7 cellular contexts compared by ENCODE assay signal in genomic region chr6:119856136-119856535, GRCh38.
DNase-seq lines count a peak whose midpoint lies in the region; ATAC-seq and TF ChIP-seq lines count a peak whose summit lies in the region.

No MANE protein-coding gene starts in this region.

- peak; percentile 80 for ATAC-seq in GM19372 (IDR thresholded peaks at IDR 0.05; ENCODE audit: low read depth, unreplicated experiment)
- peak; percentile 52 for ATAC-seq in HG03108 (IDR thresholded peaks at IDR 0.05; ENCODE audit: unreplicated experiment)
- no peak for ATAC-seq in left lung

- no peaks in the 10 kb centered on the region for H3K9me3 ChIP-seq in left lung

- no peak for TF ChIP-seq CTCF in left lung (IDR thresholded peaks at IDR 0.05)

- H3K27ac ChIP-seq in left lung: no peak overlapping the region

- H3K36me3 ChIP-seq in left lung: no peaks in the 10 kb centered on the region

- no peaks in the 10 kb centered on the region for H3K27me3 ChIP-seq in left lung

- H3K4me3 ChIP-seq in left lung: no peak overlapping the region

- DNase-seq in activated CD8-positive, alpha-beta memory T cell treated with anti-CD3 and anti-CD28 coated beads, Interleukin-2, amount 50 U/mL, for 4 hours: peak; percentile 14
- peak; percentile 14 for DNase-seq in stimulated activated CD4-positive, alpha-beta T cell treated with anti-CD3 and anti-CD28 coated beads, Interleukin-4, amount 100 ng/mL, for 1 hour
- DNase-seq in NCI-H2227 (lab: John Stamatoyannopoulos, UW; ENCODE audit: unreplicated experiment) (no peak), posterior cingulate gyrus (no peak), left lung (no peak)

- no peaks in the 10 kb centered on the region for H3K4me1 ChIP-seq in left lung

- intact Hi-C loops in posterior cingulate gyrus (cut with DNase I) (no loop called here), left lung (cut with DNase I) (no loop called here)

Comparison
In these comparisons a context has a peak if more than half of its experiments do, and no peak if none do; other contexts are left out.
1. DNase-seq: peak in activated CD8-positive, alpha-beta memory T cell treated with anti-CD3 and anti-CD28 coated beads, Interleukin-2, amount 50 U/mL, for 4 hours (single experiment) and stimulated activated CD4-positive, alpha-beta T cell treated with anti-CD3 and anti-CD28 coated beads, Interleukin-4, amount 100 ng/mL, for 1 hour (single experiment); none in NCI-H2227 (single experiment), posterior cingulate gyrus (0 of 10) and left lung (0 of 2).